ENCODE assay signal across 13 cellular contexts in genomic region chr4:181503800-181504364, GRCh38.
"Had no signal": no experiment of that assay in that cellular context is flagged by ENCODE, and none has a peak within 500 bp of the region (broad histone marks: within the 10 kb centered on the region; RNA-seq: fewer than 3 reads in every experiment).

No MANE protein-coding gene starts in this region.

- H3K36me3 ChIP-seq: heart right ventricle, left ventricle myocardium inferior, upper lobe of left lung had no signal

- ATAC-seq: activated T-cell treated with anti-CD3 and anti-CD28 coated beads, Interleukin-2, amount 50 U/mL, for 4 hours; heart right ventricle; natural killer cell treated with Interleukin-12 subunit alpha and Interleukin-12 subunit beta and Interleukin-15 and Interleukin-18, amount 100 ng/mL, for 72 hours had no signal

- H3K4me1 ChIP-seq: heart right ventricle, left ventricle myocardium inferior, upper lobe of left lung had no signal

- H3K27ac ChIP-seq: heart right ventricle, left ventricle myocardium inferior, upper lobe of left lung had no signal

- H3K4me3 ChIP-seq: heart right ventricle, left ventricle myocardium inferior, upper lobe of left lung had no signal

- H3K9me3 ChIP-seq: heart right ventricle, upper lobe of left lung had no signal

- DNase-seq: activated CD4-positive, alpha-beta T cell treated with anti-CD3 and anti-CD28 coated beads for 1 hour; activated CD4-positive, alpha-beta T cell treated with anti-CD3 and anti-CD28 coated beads, Interleukin-2, amount 50 U/mL, for 48 hours; activated naive CD8-positive, alpha-beta T cell treated with anti-CD3 and anti-CD28 coated beads, Interleukin-2, amount 10 ng/mL, durations not matched to agents 7 days and 5 days; activated T-cell treated with anti-CD3 and anti-CD28 coated beads, Interleukin-2, amount 50 U/mL, for 4 hours; anterior cingulate cortex; foreskin melanocyte; heart right ventricle; islet precursor cell; left ventricle myocardium inferior; stimulated activated CD4-positive, alpha-beta T cell treated with anti-CD3 and anti-CD28 coated beads, Interleukin-12 subunit alpha, Interleukin-12 subunit beta, amount 100 ng/mL, for 4 hours; stimulated activated naive CD4-positive, alpha-beta T cell; upper lobe of left lung had no signal

- H3K27me3 ChIP-seq: heart right ventricle, upper lobe of left lung had no signal
